Comparison of ENCODE assay signal across 15 cellular contexts in the genomic region with DNA sequence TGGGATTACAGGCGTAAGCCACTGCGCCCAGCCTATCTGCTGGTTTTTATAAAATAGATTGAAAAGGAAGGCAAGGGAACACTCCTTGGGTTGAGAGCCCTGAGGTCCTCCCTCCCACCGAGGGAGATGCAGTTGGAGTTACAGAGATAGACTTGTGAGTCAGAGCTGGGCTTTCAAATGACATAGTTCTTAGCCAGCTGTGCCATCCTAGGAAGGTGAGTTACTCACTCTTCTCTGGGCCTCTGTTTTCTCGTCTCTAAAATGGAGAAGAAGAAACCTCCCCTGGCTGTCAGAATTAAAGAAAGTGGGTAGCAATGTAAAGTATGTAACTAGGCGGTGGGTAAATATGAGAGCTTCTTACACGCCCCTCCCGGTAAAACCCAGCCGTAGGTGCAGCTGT. TPM values are rescaled to one million over a fixed set of nuclear protein-coding genes. Genes with fewer than 3 reads are reported as not detected.
A peak's percentile ranks its signal among the peaks of the same experiment; 100 is the strongest.
DNase-seq lines count a peak whose midpoint lies in the region; ATAC-seq and TF ChIP-seq lines count a peak whose summit lies in the region.
"Had no signal": no experiment of that assay in that cellular context is flagged by ENCODE, and none has a peak within 500 bp of the region (broad histone marks: within the 10 kb centered on the region; RNA-seq: fewer than 3 reads in every experiment).

No MANE protein-coding gene starts in this region.

- no peak overlapping the region for H3K27ac Mint-ChIP-seq in CD4-positive, alpha-beta T cell
- H3K27ac Mint-ChIP-seq: CD4-positive, alpha-beta memory T cell; mesothelial cell of epicardium had no signal

- peak overlapping the region; percentile 42 for H3K4me3 Mint-ChIP-seq in CD4-positive, alpha-beta T cell

- ATAC-seq in CD4-positive, alpha-beta T cell (ENCODE audit: poor library complexity): no peak
- no peak for ATAC-seq in omental fat pad (ENCODE audit: low FRiP score)
- ATAC-seq in HG03342 (IDR thresholded peaks at IDR 0.05; ENCODE audit: unreplicated experiment): no peak

- peaks cover 18% of the 10 kb centered on the region for H4K20me1 ChIP-seq in osteoblast (ENCODE audit: insufficient read depth, low read length)

- no peaks in the 10 kb centered on the region for H3K9me3 ChIP-seq in CD4-positive, alpha-beta T cell (ENCODE audit: control insufficient read depth, low read length)
- peaks cover 3% of the 10 kb centered on the region for H3K9me3 ChIP-seq in osteoblast (ENCODE audit: low read depth, low read length)

- H3K36me3 Mint-ChIP-seq in CD4-positive, alpha-beta T cell (ENCODE audit: low read depth): no peaks in the 10 kb centered on the region

- no peak overlapping the region for H3K27ac ChIP-seq in CD4-positive, alpha-beta T cell (ENCODE audit: low read depth, low read length)
- peak overlapping the region; percentile 15 for H3K27ac ChIP-seq in osteoblast (ENCODE audit: low read depth, low read length)

- peaks cover 39% of the 10 kb centered on the region for H3K4me1 Mint-ChIP-seq in CD4-positive, alpha-beta T cell (ENCODE audit: low read depth)

- no peak for DNase-seq in CD4-positive, alpha-beta T cell
- DNase-seq in LHCN-M2 (ENCODE audit: low read depth) (peak; percentile 87), dermis blood vessel endothelial cell (peak; percentile 36), osteoblast (ENCODE audit: insufficient read length, low spot score, missing footprints) (peak; percentile 97), ecto neural progenitor cell (ENCODE audit: low spot score) (no peak), omental fat pad (ENCODE audit: low spot score) (no peak), superior temporal gyrus (ENCODE audit: extremely low spot score) (no peak)
- DNase-seq: activated gamma-delta T cell treated with Interleukin-2 at 50 U/mL for 16 hours; CD4-positive, alpha-beta memory T cell; central memory CD4-positive, alpha-beta T cell; erythroblast; NCI-H1105 treated with DMSO at 0.1 percent for 48 hours; NCI-H526 had no signal

- POLR2A ChIA-PET in CD4-positive, alpha-beta T cell (lab: Charles Lee): interaction anchor here (0.7 to 0.8 kb wide), 2 partner anchors 29 to 44 kb away, joined by 3 to 4 read pairs; no protein-coding TSS in a partner anchor

- peaks cover 20% of the 10 kb centered on the region for H3K27me3 Mint-ChIP-seq in CD4-positive, alpha-beta T cell

- no peak overlapping the region for H3K4me3 ChIP-seq in osteoblast (ENCODE audit: insufficient read depth, low read length)

- peaks cover 59% of the 10 kb centered on the region for H3K79me2 ChIP-seq in osteoblast (ENCODE audit: insufficient read depth, low read length)

- H3K4me2 ChIP-seq in osteoblast (ENCODE audit: insufficient read depth, low read length): no peak overlapping the region

- H3K36me3 ChIP-seq in osteoblast (ENCODE audit: insufficient read depth, low read length): no peaks in the 10 kb centered on the region

- peaks cover under 1% of the 10 kb centered on the region for H3K9me3 Mint-ChIP-seq in CD4-positive, alpha-beta T cell

- H2AFZ ChIP-seq in osteoblast (ENCODE audit: low read length): no peak overlapping the region

- H3K4me1 ChIP-seq in osteoblast (ENCODE audit: insufficient read depth, low read length): peaks cover 19% of the 10 kb centered on the region

- TF ChIP-seq CTCF in CD4-positive, alpha-beta T cell (IDR thresholded peaks at IDR 0.05): no peak
- peak; percentile 9 for TF ChIP-seq CTCF in osteoblast (IDR thresholded peaks at IDR 0.05; ENCODE audit: extremely low read depth, low read depth, low read length)
- no peak for TF ChIP-seq CTCF in omental fat pad (IDR thresholded peaks at IDR 0.05)

- intact Hi-C loops in CD4-positive, alpha-beta T cell (cut with DNase I, micrococcal nuclease): loop anchor here in 1 of 2 experiments (5.0 kb wide), 1 partner anchor 33 kb away; no protein-coding TSS in a partner anchor

- peaks cover 7% of the 10 kb centered on the region for H3K27me3 ChIP-seq in CD4-positive, alpha-beta T cell (ENCODE audit: control insufficient read depth, insufficient read depth, low read length)
- H3K27me3 ChIP-seq in osteoblast (ENCODE audit: insufficient read depth, low read length): no peaks in the 10 kb centered on the region

- CTCF ChIA-PET in CD4-positive, alpha-beta T cell (lab: Charles Lee): interaction anchor here (1.4 kb wide), 1 partner anchor 115 kb away, joined by 4 read pairs; no protein-coding TSS in a partner anchor

RNA-seq across cellular contexts. Expression of gene LRRFIP1, which starts 2.4 kb away (rescaled TPM):
- total RNA-seq in CD4-positive, alpha-beta T cell: 100 to 1,000 TPM; 157 to 161 TPM
- 42.1 and 60.7 TPM in 2 replicates for total RNA-seq in LHCN-M2 (2014; rRNA removed)
- polyA plus RNA-seq in LHCN-M2 (2012): 52.9 TPM
- 198 and 305 TPM in 2 replicates for total RNA-seq in dermis blood vessel endothelial cell
- 48.3 and 51.8 TPM in 2 replicates for total RNA-seq in osteoblast
- 100 to 1,000 TPM in 3 of 4 donors, 10 to 100 TPM in 1; 90.0 to 257 (median 113) TPM for total RNA-seq in omental fat pad

RNA-seq across cellular contexts. Expression of gene RAB17, which starts 39.2 kb away (rescaled TPM):
- not detected for total RNA-seq in CD4-positive, alpha-beta T cell
- total RNA-seq in LHCN-M2 (2014; rRNA removed) (0.19 and 2.0 TPM in 2 replicates), dermis blood vessel endothelial cell (4.9 and 14.1 TPM in 2 replicates), osteoblast (0.36 TPM in 1 of 2 replicates, not detected in the other), omental fat pad (1 to 10 TPM in 2 of 4 donors, under 1 TPM in 1, not detected in 1; 0.84 to 8.6 (median 3.5) TPM)
- 0.45 TPM for polyA plus RNA-seq in LHCN-M2 (2012)
- total RNA-seq: CD4-positive, alpha-beta memory T cell had no signal
- polyA plus RNA-seq: CD4-positive, alpha-beta memory T cell had no signal

Comparison
In these comparisons a context has a peak if more than half of its experiments do, and no peak if none do; other contexts are left out.
1. DNase-seq: peak in LHCN-M2 (single experiment), dermis blood vessel endothelial cell (single experiment) and osteoblast (single experiment); none in CD4-positive, alpha-beta T cell (0 of 10), ecto neural progenitor cell (single experiment), omental fat pad (single experiment) and superior temporal gyrus (single experiment).